33 cellular contexts compared by ENCODE assay signal in the genomic region with DNA sequence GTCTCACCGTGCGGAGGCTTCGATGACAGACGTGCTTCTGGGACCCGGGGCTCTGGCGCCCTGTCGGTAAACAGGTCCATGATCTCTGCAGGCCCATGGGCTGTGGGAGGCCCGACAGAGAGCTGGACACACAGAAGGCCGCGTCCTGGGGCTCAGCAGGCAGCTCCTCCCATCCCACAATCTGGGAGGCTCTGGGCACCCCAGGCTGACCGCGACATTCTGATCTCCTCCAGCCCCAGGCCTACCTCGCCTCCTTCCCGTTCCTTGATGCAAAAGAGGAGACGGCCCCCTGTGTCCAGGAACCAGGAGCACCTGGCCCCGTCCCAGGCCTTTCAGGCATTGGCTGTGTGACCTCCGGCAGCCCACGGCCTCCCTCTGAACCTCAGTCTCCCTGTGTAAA. TPM values are rescaled to one million over a fixed set of nuclear protein-coding genes. Genes with fewer than 3 reads are reported as not detected.
"Had no signal": no experiment of that assay in that cellular context is flagged by ENCODE, and none has a peak within 500 bp of the region (broad histone marks: within the 10 kb centered on the region; RNA-seq: fewer than 3 reads in every experiment).

No MANE protein-coding gene starts in this region.

- H3K9me3 ChIP-seq: colonic mucosa, esophagus squamous epithelium, gastrocnemius medialis, heart right ventricle, left lung, lower lobe of right lung, mucosa of descending colon had no signal

- H3K4me3 ChIP-seq: colonic mucosa, esophagus squamous epithelium, gastrocnemius medialis, heart right ventricle, left lung, lower lobe of right lung, mucosa of descending colon had no signal

- FAIRE-seq: endometrium, islet of Langerhans, keratinocyte had no signal

- H3K4me1 ChIP-seq: colonic mucosa, gastrocnemius medialis had no signal

- DNase-seq: colonic mucosa; cortex of kidney; effector CD8-positive, alpha-beta T cell; effector memory CD8-positive, alpha-beta T cell; endodermal cell; erythroblast; esophagus squamous epithelium; foreskin fibroblast; foreskin melanocyte; gastrocnemius medialis; glutamatergic neuron; head of caudate nucleus; heart right ventricle; hippocampal formation; left cardiac atrium; left lung; left ventricle myocardium superior; lower lobe of right lung; mesenchymal stem cell; mucosa of descending colon had no signal

- H3K27me3 ChIP-seq: colonic mucosa had no signal

- ATAC-seq: effector memory CD8-positive, alpha-beta T cell; esophagus mucosa; gastrocnemius medialis; heart right ventricle; left cardiac atrium; left lung; left ventricle myocardium superior; lower lobe of right lung; mucosa of descending colon had no signal

- H3K27ac ChIP-seq: colonic mucosa, epithelial cell of prostate, esophagus squamous epithelium, gastrocnemius medialis, heart right ventricle, left lung, lower lobe of right lung had no signal

- H3K36me3 ChIP-seq: colonic mucosa, esophagus squamous epithelium, gastrocnemius medialis, heart right ventricle, left lung, lower lobe of right lung had no signal

RNA-seq across cellular contexts. Expression of a gene that starts 23.3 kb away (rescaled TPM):
- total RNA-seq: dermis microvascular lymphatic vessel endothelial cell, endodermal cell, esophagus mucosa, esophagus squamous epithelium, glomerular endothelial cell, kidney epithelial cell, left lung, lower lobe of right lung, lung microvascular endothelial cell, mesothelial cell of epicardium, myocyte had no signal
- polyA plus RNA-seq: keratinocyte had no signal

RNA-seq across cellular contexts. Expression of a gene that starts 32.5 kb away (rescaled TPM):
- total RNA-seq: colonic mucosa, dermis microvascular lymphatic vessel endothelial cell, esophagus mucosa, esophagus squamous epithelium, gastrocnemius medialis, glomerular endothelial cell, kidney epithelial cell, left cardiac atrium, left lung, left ventricle myocardium superior, lower leg skin, lower lobe of right lung, lung microvascular endothelial cell, mesenteric fat pad, mesothelial cell of epicardium, mucosa of descending colon, myocyte had no signal
- polyA plus RNA-seq: heart right ventricle, keratinocyte had no signal
